23 cellular contexts compared by ENCODE assay signal in the genomic region with DNA sequence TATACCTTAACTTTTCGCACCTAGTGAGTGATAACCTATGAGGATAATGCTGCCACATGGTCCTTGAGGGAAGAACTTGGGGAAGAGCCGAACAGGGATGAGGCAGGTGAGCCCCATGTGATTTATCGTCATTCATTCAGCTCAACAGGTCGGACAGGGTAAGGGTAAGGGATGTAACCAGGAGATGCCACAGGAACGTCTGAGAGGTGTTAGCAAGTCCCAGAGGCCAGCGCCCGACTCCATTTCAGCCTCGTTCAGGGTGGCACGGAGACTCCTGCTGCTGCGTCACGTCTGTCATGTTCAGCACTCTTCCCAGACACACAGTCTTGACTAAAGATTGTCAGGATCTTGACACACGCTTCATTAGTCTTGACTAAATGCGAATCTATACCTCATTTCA. TPM values are rescaled to one million over a fixed set of nuclear protein-coding genes. Genes with fewer than 3 reads are reported as not detected.
DNase-seq lines count a peak whose midpoint lies in the region; ATAC-seq and TF ChIP-seq lines count a peak whose summit lies in the region.
"Had no signal": no experiment of that assay in that cellular context is flagged by ENCODE, and none has a peak within 500 bp of the region (broad histone marks: within the 10 kb centered on the region; RNA-seq: fewer than 3 reads in every experiment).

No MANE protein-coding gene starts in this region.

- H3K4me3 Mint-ChIP-seq in activated naive CD8-positive, alpha-beta T cell = no peak overlapping the region
- no peak overlapping the region for H3K4me3 Mint-ChIP-seq in natural killer cell
- H3K4me3 Mint-ChIP-seq: B cell had no signal

- DNase-seq in activated CD8-positive, alpha-beta memory T cell treated with anti-CD3 and anti-CD28 coated beads, Interleukin-2, amount 50 U/mL, for 48 hours = peak; percentile 56
- DNase-seq in activated CD8-positive, alpha-beta memory T cell treated with anti-CD3 and anti-CD28 coated beads, Interleukin-2, amount 50 U/mL, for 4 hours = no peak
- DNase-seq in natural killer cell (no peak), ureter (ENCODE audit: low spot score) (no peak)
- DNase-seq: amygdala, COR-L47, DMS79, foreskin keratinocyte, GF-D8, NCI-H1436, NCI-H2107, NCI-H446 treated with DMSO at 0.1 percent for 48 hours, occipital lobe, Right ventricle myocardium superior, small intestine, upper lobe of left lung had no signal

- intact Hi-C loops in natural killer cell (cut with micrococcal nuclease) = no loop called here

- no peaks in the 10 kb centered on the region for H3K9me3 Mint-ChIP-seq in activated naive CD8-positive, alpha-beta T cell (ENCODE audit: low read depth)
- H3K9me3 Mint-ChIP-seq in natural killer cell = no peaks in the 10 kb centered on the region

- H3K36me3 Mint-ChIP-seq in activated naive CD8-positive, alpha-beta T cell = peaks cover 13% of the 10 kb centered on the region
- H3K36me3 Mint-ChIP-seq in natural killer cell = peaks cover 24% of the 10 kb centered on the region

- H3K27ac Mint-ChIP-seq in activated naive CD8-positive, alpha-beta T cell = peak overlapping the region; percentile 17
- peak overlapping the region; percentile 25 to 54 for H3K27ac Mint-ChIP-seq in natural killer cell
- H3K27ac Mint-ChIP-seq: B cell had no signal

- H3K27me3 Mint-ChIP-seq in activated naive CD8-positive, alpha-beta T cell = no peaks in the 10 kb centered on the region
- H3K27me3 Mint-ChIP-seq in natural killer cell (ENCODE audit: low read depth in 2 of 2) = no peaks in the 10 kb centered on the region
- H3K27me3 Mint-ChIP-seq: B cell had no signal

- peaks cover 49% of the 10 kb centered on the region for H3K4me1 Mint-ChIP-seq in activated naive CD8-positive, alpha-beta T cell (ENCODE audit: low read depth)
- peaks cover 38 to 61% of the 10 kb centered on the region in 2 donors for H3K4me1 Mint-ChIP-seq in natural killer cell

- ATAC-seq in natural killer cell (no peak), HG02884 (IDR thresholded peaks at IDR 0.05; ENCODE audit: unreplicated experiment) (no peak)
- no peak for ATAC-seq in activated CD4-positive, CD25-positive, alpha-beta regulatory T cell treated with anti-CD3 and anti-CD28 coated beads, Interleukin-2, amount 50 U/mL, for 24 hours
- ATAC-seq: esophagus mucosa, foreskin keratinocyte had no signal

- peak; percentile 32 for TF ChIP-seq POLR2A in GM18526 (IDR thresholded peaks at IDR 0.05; ENCODE audit: extremely low read depth, insufficient read length)

- TF ChIP-seq CTCF in natural killer cell (IDR thresholded peaks at IDR 0.05) = no peak

RNA-seq across cellular contexts. Expression of gene TIGAR, which starts 23.4 kb away (rescaled TPM):
- total RNA-seq in natural killer cell (1 to 10 TPM; 6.1 to 7.4 (median 7.3) TPM), ureter (14.3 TPM)

RNA-seq across cellular contexts. Expression of gene CCND2, which starts 24.1 kb away (rescaled TPM):
- total RNA-seq in natural killer cell = 100 to 1,000 TPM; 164 to 247 (median 228) TPM
- 108 TPM for total RNA-seq in ureter
- total RNA-seq: OCI-LY7 had no signal
